9 cellular contexts compared by ENCODE assay signal in the genomic region with DNA sequence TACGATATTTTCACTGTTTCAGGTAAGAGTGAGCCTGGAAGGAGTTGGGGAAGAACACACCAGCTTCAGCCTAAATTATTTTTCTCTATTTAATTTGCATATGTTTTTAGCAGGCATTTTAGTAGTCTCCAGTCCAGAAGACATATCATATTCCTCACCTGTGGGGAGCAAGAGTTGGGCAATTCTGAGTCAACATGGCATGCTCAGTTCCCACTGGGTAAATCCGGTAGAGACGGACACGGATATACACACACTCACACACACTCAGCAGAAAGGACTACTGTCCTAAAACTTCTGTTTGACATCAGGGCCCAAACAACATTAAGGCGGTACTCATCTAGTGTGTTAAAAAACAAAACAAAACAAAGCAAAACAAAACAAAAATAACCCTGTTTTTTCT. TPM values are rescaled to one million over a fixed set of nuclear protein-coding genes. Genes with fewer than 3 reads are reported as not detected.
"Had no signal": no experiment of that assay in that cellular context is flagged by ENCODE, and none has a peak within 500 bp of the region (broad histone marks: within the 10 kb centered on the region; RNA-seq: fewer than 3 reads in every experiment).

No MANE protein-coding gene starts in this region.

- H3K9me3 ChIP-seq: HAP-1 had no signal

- H2AFZ ChIP-seq: GM23248 had no signal

- H3K9ac ChIP-seq: GM23248 had no signal

- H3K27ac Mint-ChIP-seq: HFFc6 had no signal

- H3K36me3 Mint-ChIP-seq: IgD-negative memory B cell had no signal

- H3K27ac ChIP-seq: GM23248, HL-60 had no signal

- H3K36me3 ChIP-seq: HAP-1 had no signal

- ATAC-seq: HepG2 had no signal

- H3K4me3 Mint-ChIP-seq: HFFc6, IgD-negative memory B cell had no signal

- DNase-seq: GM23248, GOT3, H7, HFFc6 had no signal

- H3K4me3 ChIP-seq: GM23248, HAP-1 had no signal

- H3K9me3 Mint-ChIP-seq: HFFc6, IgD-negative memory B cell had no signal

- FAIRE-seq: HepG2 had no signal

RNA-seq across cellular contexts. Expression of a gene that starts 4.9 kb away (rescaled TPM):
- total RNA-seq: HepG2, HT1080 had no signal
- polyA plus RNA-seq: HepG2 had no signal
